23 cellular contexts compared by ENCODE assay signal in the genomic region with DNA sequence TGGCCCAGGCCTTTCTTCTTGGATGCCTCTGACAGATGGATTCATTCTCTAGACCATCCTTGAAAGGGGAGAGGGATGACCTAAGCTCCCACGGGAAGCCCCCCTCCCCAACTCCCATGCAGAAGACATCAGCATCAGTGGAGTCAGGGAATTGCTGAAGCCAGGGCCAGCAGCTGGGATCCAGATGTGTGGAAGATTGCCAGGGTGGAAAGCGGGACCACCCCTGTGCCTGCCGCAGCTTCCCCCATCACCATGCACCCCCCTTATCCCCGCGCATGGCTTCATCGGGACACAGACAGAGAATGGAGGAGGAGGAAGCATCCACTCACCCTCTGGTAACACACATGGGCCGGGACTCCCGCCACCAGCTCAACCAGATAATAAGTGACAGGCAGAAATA.
DNase-seq lines count a peak whose midpoint lies in the region; ATAC-seq, FAIRE-seq and TF ChIP-seq lines count a peak whose summit lies in the region.
"Had no signal": no experiment of that assay in that cellular context is flagged by ENCODE, and none has a peak within 500 bp of the region (broad histone marks: within the 10 kb centered on the region; RNA-seq: fewer than 3 reads in every experiment).

No MANE protein-coding gene starts in this region.

- H4K20me1 ChIP-seq in hepatocyte (ENCODE audit: insufficient read depth, poor library complexity, severe bottlenecking) = no peaks in the 10 kb centered on the region

- H3K27ac Mint-ChIP-seq in neural crest cell (ENCODE audit: unreplicated experiment) = peak overlapping the region; percentile 83
- H3K27ac Mint-ChIP-seq: B cell; CD4-positive, alpha-beta T cell; CD8-positive, alpha-beta T cell had no signal

- H3K9me2 ChIP-seq in hepatocyte (replicated peaks; ENCODE audit: insufficient read depth) = no peaks in the 10 kb centered on the region

- intact Hi-C loops in right cardiac atrium (cut with DNase I) (loop anchor here in 2 of 4 donors (10.0 kb wide), 1 partner anchor 467 kb away; no protein-coding TSS in a partner anchor), heart right ventricle (cut with DNase I) (loop anchor here in 6 of 10 donors (5.0 to 10.0 kb wide), 6 partner anchors 147 to 900 kb away; no protein-coding TSS in a partner anchor)

- H3K4me3 ChIP-seq in right cardiac atrium (ENCODE audit: low read length) = no peak overlapping the region
- no peak overlapping the region for H3K4me3 ChIP-seq in heart right ventricle
- H3K4me3 ChIP-seq in hepatocyte = no peak overlapping the region
- H3K4me3 ChIP-seq: A549; BLaER1 treated with 17β-estradiol and CSF1 and Interleukin-3, amounts not matched to agents 10 nM and 100 nM had no signal

- WGBS in right cardiac atrium = 47% methylated on average over 8 of the region's 8 CpGs
- 60 to 70% methylated on average over 8 of the region's 8 CpGs for WGBS in heart right ventricle, 2 donors
- WGBS in hepatocyte (ENCODE audit: low lambda C conversion rate, missing lambda C conversion rate) = 69% methylated on average over 8 of the region's 8 CpGs

- FAIRE-seq in urothelium cell line (lab: Jason Lieb, UNC) = peak; percentile 83
- FAIRE-seq: A549, D721Med, G401.6, GM12891 had no signal

- no peaks in the 10 kb centered on the region for H3K9me3 ChIP-seq in right cardiac atrium (ENCODE audit: control insufficient read depth, low read length)
- no peaks in the 10 kb centered on the region for H3K9me3 ChIP-seq in heart right ventricle
- H3K9me3 ChIP-seq in hepatocyte (ENCODE audit: low read depth) = no peaks in the 10 kb centered on the region
- H3K9me3 ChIP-seq: A549; BLaER1 treated with 17β-estradiol and CSF1 and Interleukin-3, amounts not matched to agents 10 nM and 100 nM; Caco-2 had no signal

- no peak overlapping the region for H2AFZ ChIP-seq in hepatocyte

- no peaks in the 10 kb centered on the region for H3K79me2 ChIP-seq in hepatocyte

- TF ChIP-seq CTCF in heart right ventricle (IDR thresholded peaks at IDR 0.05) = no peak
- no peak for TF ChIP-seq CTCF in hepatocyte (IDR thresholded peaks at IDR 0.05; ENCODE audit: poor library complexity)
- TF ChIP-seq CTCF in neural crest cell (conservative IDR thresholded peaks at IDR 0.05) = no peak

- H3K4me1 Mint-ChIP-seq in neural crest cell = peaks cover 9% of the 10 kb centered on the region
- H3K4me1 Mint-ChIP-seq: B cell had no signal

- H3K9me3 Mint-ChIP-seq in neural crest cell = no peaks in the 10 kb centered on the region
- H3K9me3 Mint-ChIP-seq: CD4-positive, alpha-beta T cell; CD8-positive, alpha-beta T cell had no signal

- no peak for ATAC-seq in right cardiac atrium
- ATAC-seq in heart right ventricle = no peak
- ATAC-seq in HG02759 (IDR thresholded peaks at IDR 0.05; ENCODE audit: unreplicated experiment) = no peak
- no peak for ATAC-seq in GM19397 (IDR thresholded peaks at IDR 0.05; ENCODE audit: unreplicated experiment)
- ATAC-seq in GM18520 (IDR thresholded peaks at IDR 0.05; ENCODE audit: unreplicated experiment) = no peak
- ATAC-seq: A549; CD8-positive, alpha-beta T cell had no signal

- H3K4me2 ChIP-seq in hepatocyte = no peak overlapping the region
- H3K4me2 ChIP-seq: A549; BLaER1 treated with 17β-estradiol and CSF1 and Interleukin-3, amounts not matched to agents 10 nM and 100 nM had no signal

- H3K36me3 Mint-ChIP-seq in neural crest cell (ENCODE audit: low read depth) = no peaks in the 10 kb centered on the region
- H3K36me3 Mint-ChIP-seq: CD8-positive, alpha-beta T cell had no signal

- H3K27ac ChIP-seq in right cardiac atrium (ENCODE audit: low read length) = no peak overlapping the region
- H3K27ac ChIP-seq in heart right ventricle = no peak overlapping the region
- H3K27ac ChIP-seq in hepatocyte = no peak overlapping the region
- H3K27ac ChIP-seq: 22Rv1; A549; BLaER1 treated with 17β-estradiol and CSF1 and Interleukin-3, amounts not matched to agents 10 nM and 100 nM; C4-2B had no signal

- H3K4me3 Mint-ChIP-seq in neural crest cell = no peak overlapping the region
- H3K4me3 Mint-ChIP-seq: B cell; CD4-positive, alpha-beta T cell; CD8-positive, alpha-beta T cell had no signal

- no peaks in the 10 kb centered on the region for H3K36me3 ChIP-seq in heart right ventricle
- H3K36me3 ChIP-seq in hepatocyte (replicated peaks; ENCODE audit: insufficient read depth, low read depth) = no peaks in the 10 kb centered on the region
- H3K36me3 ChIP-seq: BLaER1 treated with 17β-estradiol and CSF1 and Interleukin-3, amounts not matched to agents 10 nM and 100 nM had no signal

- H3K27me3 ChIP-seq in right cardiac atrium (ENCODE audit: control insufficient read depth, insufficient read depth) (no peaks in the 10 kb centered on the region), heart right ventricle (peaks cover 0 to 10% (median 0%) of the 10 kb centered on the region in 7 donors), hepatocyte (no peaks in the 10 kb centered on the region)
- H3K27me3 ChIP-seq: BLaER1 treated with 17β-estradiol and CSF1 and Interleukin-3, amounts not matched to agents 10 nM and 100 nM had no signal

- no peaks in the 10 kb centered on the region for H3K4me1 ChIP-seq in right cardiac atrium (ENCODE audit: control insufficient read depth, insufficient read depth, low read length)
- peaks cover 0 to 8% (median 0%) of the 10 kb centered on the region in 9 donors for H3K4me1 ChIP-seq in heart right ventricle
- H3K4me1 ChIP-seq in hepatocyte (ENCODE audit: insufficient read depth) = peaks cover 5% of the 10 kb centered on the region
- H3K4me1 ChIP-seq: Caco-2 had no signal

- H3K27me3 Mint-ChIP-seq in neural crest cell (ENCODE audit: low read depth) = peaks cover 13% of the 10 kb centered on the region
- H3K27me3 Mint-ChIP-seq: CD4-positive, alpha-beta T cell had no signal

- DNase-seq in right cardiac atrium (peak in 2 of 3 donors; percentile 20 to 22), heart right ventricle (no peak), hepatocyte (ENCODE audit: low spot score) (peak; percentile 48), neural crest cell (ENCODE audit: low read depth, low spot score) (no peak), urothelium cell line (ENCODE audit: low spot score) (no peak)
- DNase-seq: AML-193; Caco-2; Calu3; CD4-positive, alpha-beta T cell; DMS79 treated with DMSO at 0.1 percent for 48 hours; GF-D8 had no signal

Comparison
In these comparisons a context has a peak if more than half of its experiments do, and no peak if none do; other contexts are left out.
1. DNase-seq: peak in right cardiac atrium (2 of 3) and hepatocyte (single experiment); none in heart right ventricle (0 of 2), neural crest cell (single experiment) and urothelium cell line (single experiment).